In the genomic region with DNA sequence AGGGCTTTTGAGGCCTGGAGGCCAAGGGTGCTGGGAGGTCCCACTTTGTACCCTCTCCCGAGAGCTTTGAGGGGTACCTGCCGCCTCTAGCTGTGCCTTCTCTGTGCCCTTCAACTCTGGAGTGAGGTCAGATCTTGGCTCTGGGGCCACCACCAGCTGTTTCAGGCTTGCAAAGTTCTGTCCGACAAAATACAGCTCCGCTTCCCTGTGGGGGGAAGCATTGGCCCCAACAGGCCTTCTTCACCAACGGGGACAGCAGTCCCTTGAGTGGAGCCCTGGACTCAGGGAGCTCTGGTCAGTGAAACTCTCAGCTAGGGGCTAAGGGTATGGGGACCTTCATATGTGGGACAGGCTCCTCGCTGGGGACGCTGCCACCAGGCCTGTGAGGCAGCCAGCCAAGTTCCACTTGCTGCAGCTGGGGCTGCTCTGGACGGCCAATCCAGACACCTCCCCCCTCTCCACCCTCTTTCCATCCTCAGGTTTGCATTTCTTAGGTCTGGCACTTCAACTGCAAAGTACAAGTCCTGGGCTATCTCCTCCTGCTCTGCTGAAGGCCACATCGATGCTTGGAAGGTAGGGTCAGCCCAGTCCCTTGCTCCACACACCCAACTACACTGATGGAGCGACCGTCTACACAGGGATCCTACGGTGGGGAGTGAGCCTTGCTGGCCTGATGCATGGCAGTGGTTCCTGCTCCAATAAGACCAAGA, we compare ENCODE assay signal across 17 cellular contexts. TPM values are rescaled to one million over a fixed set of nuclear protein-coding genes. Genes with fewer than 3 reads are reported as not detected.
DNase-seq lines count a peak whose midpoint lies in the region; ATAC-seq lines count a peak whose summit lies in the region.
"Had no signal": no experiment of that assay in that cellular context is flagged by ENCODE, and none has a peak within 500 bp of the region (broad histone marks: within the 10 kb centered on the region; RNA-seq: fewer than 3 reads in every experiment).

No MANE protein-coding gene starts in this region.

- no peak for ATAC-seq in activated T-cell treated with anti-CD3 and anti-CD28 coated beads, Interleukin-2, amount 50 U/mL, for 4 hours
- no peak for ATAC-seq in GM19395 (IDR thresholded peaks at IDR 0.05; ENCODE audit: unreplicated experiment)
- ATAC-seq: activated CD8-positive, alpha-beta T cell treated with anti-CD3 and anti-CD28 coated beads, Interleukin-2, amount 10 ng/mL, durations not matched to agents 7 days and 5 days; GM23338 had no signal

- H3K23ac ChIP-seq in neuronal stem cell (ENCODE audit: low read depth, low read length, poor library complexity), result peak overlapping the region; percentile 43

- no peaks in the 10 kb centered on the region for H3K36me3 Mint-ChIP-seq in activated T-cell treated with anti-CD3 and anti-CD28 coated beads, Interleukin-2, amount 50 U/mL, for 24 hours (ENCODE audit: low read depth)
- H3K36me3 Mint-ChIP-seq in activated T-cell treated with anti-CD3 and anti-CD28 coated beads, Interleukin-2, amount 50 U/mL, for 4 hours (ENCODE audit: insufficient read depth), result no peaks in the 10 kb centered on the region
- H3K36me3 Mint-ChIP-seq: activated naive CD4-positive, alpha-beta T cell treated with anti-CD3 and anti-CD28 coated beads, Interleukin-2, amount 50 U/mL, for 24 hours had no signal

- H2BK5ac ChIP-seq in neuronal stem cell (ENCODE audit: low read length), result no peak overlapping the region

- no peak overlapping the region for H3K9ac ChIP-seq in neuronal stem cell (ENCODE audit: low read depth, low read length, poor library complexity)

- H3K9me3 Mint-ChIP-seq in activated T-cell treated with anti-CD3 and anti-CD28 coated beads, Interleukin-2, amount 50 U/mL, for 24 hours, result peaks cover 1% of the 10 kb centered on the region
- peaks cover 2% of the 10 kb centered on the region for H3K9me3 Mint-ChIP-seq in activated T-cell treated with anti-CD3 and anti-CD28 coated beads, Interleukin-2, amount 50 U/mL, for 4 hours
- H3K9me3 Mint-ChIP-seq: activated naive CD4-positive, alpha-beta T cell treated with anti-CD3 and anti-CD28 coated beads, Interleukin-2, amount 50 U/mL, for 24 hours had no signal

- no peak overlapping the region for H3K4me3 ChIP-seq in neuronal stem cell (ENCODE audit: low read length in 2 of 2)
- H3K4me3 ChIP-seq: GM23338 had no signal

- peaks cover under 1% of the 10 kb centered on the region for H3K79me1 ChIP-seq in neuronal stem cell (ENCODE audit: low read depth, low read length)

- DNase-seq in activated T-cell treated with anti-CD3 and anti-CD28 coated beads, Interleukin-2, amount 50 U/mL, for 24 hours, result peak; percentile 24
- DNase-seq in activated T-cell treated with anti-CD3 and anti-CD28 coated beads, Interleukin-2, amount 50 U/mL, for 4 hours, result no peak
- DNase-seq in ecto neural progenitor cell (ENCODE audit: low spot score) (peak; percentile 25), neuronal stem cell (ENCODE audit: low spot score) (no peak), ureter (ENCODE audit: low spot score) (peak; percentile 42), NCI-H2081 treated with DMSO at 0.1 percent for 48 hours (lab: John Stamatoyannopoulos, UW) (no peak), NCI-H1930 (lab: John Stamatoyannopoulos, UW) (no peak)
- DNase-seq: activated CD8-positive, alpha-beta T cell treated with anti-CD3 and anti-CD28 coated beads, Interleukin-2, amount 10 ng/mL, durations not matched to agents 7 days and 5 days; caudate nucleus; NCI-H2029; stimulated activated naive CD4-positive, alpha-beta T cell treated with Interleukin-2 at 50 U/mL for 16 hours; T-helper 9 cell had no signal

- H3K4me1 ChIP-seq in neuronal stem cell (ENCODE audit: control insufficient read depth in 2 of 2, insufficient read depth in 1 of 2, low read depth in 1 of 2, low read length in 2 of 2), result no peaks in the 10 kb centered on the region

- peak overlapping the region; percentile 57 for H4K8ac ChIP-seq in neuronal stem cell (ENCODE audit: low read depth, low read length)

- H3K4me3 Mint-ChIP-seq in activated T-cell treated with anti-CD3 and anti-CD28 coated beads, Interleukin-2, amount 50 U/mL, for 24 hours, result no peak overlapping the region
- H3K4me3 Mint-ChIP-seq in activated T-cell treated with anti-CD3 and anti-CD28 coated beads, Interleukin-2, amount 50 U/mL, for 4 hours, result no peak overlapping the region
- H3K4me3 Mint-ChIP-seq: activated CD8-positive, alpha-beta T cell treated with anti-CD3 and anti-CD28 coated beads, Interleukin-2, amount 10 ng/mL, durations not matched to agents 7 days and 5 days; activated naive CD4-positive, alpha-beta T cell treated with anti-CD3 and anti-CD28 coated beads, Interleukin-2, amount 50 U/mL, for 24 hours; GM23338 had no signal

- H3K27me3 ChIP-seq in neuronal stem cell (ENCODE audit: control insufficient read depth in 3 of 3, insufficient read depth in 3 of 3, low read depth in 1 of 3, low read length in 3 of 3), result peaks cover 0 to 11% (median 0%) of the 10 kb centered on the region in 3 experiments

- H2AFZ ChIP-seq in neuronal stem cell (ENCODE audit: low read length), result no peak overlapping the region
- H2AFZ ChIP-seq: GM23338 had no signal

- peak overlapping the region; percentile 65 for H3K14ac ChIP-seq in neuronal stem cell (ENCODE audit: low read length)

- H2BK12ac ChIP-seq in neuronal stem cell (ENCODE audit: low read length), result no peak overlapping the region

- peaks cover 77% of the 10 kb centered on the region for H3K27me3 Mint-ChIP-seq in activated T-cell treated with anti-CD3 and anti-CD28 coated beads, Interleukin-2, amount 50 U/mL, for 24 hours
- H3K27me3 Mint-ChIP-seq in activated T-cell treated with anti-CD3 and anti-CD28 coated beads, Interleukin-2, amount 50 U/mL, for 4 hours (ENCODE audit: low read depth), result peaks cover 13% of the 10 kb centered on the region
- H3K27me3 Mint-ChIP-seq: activated naive CD4-positive, alpha-beta T cell treated with anti-CD3 and anti-CD28 coated beads, Interleukin-2, amount 50 U/mL, for 24 hours had no signal

- peaks cover 2 to 9% of the 10 kb centered on the region in 2 donors for H3K9me3 ChIP-seq in neuronal stem cell (replicated peaks in 1 of 2; ENCODE audit: control insufficient read depth in 2 of 2, insufficient read depth in 1 of 2, low read depth in 1 of 2, low read length in 2 of 2)

- H3K4me1 Mint-ChIP-seq in activated T-cell treated with anti-CD3 and anti-CD28 coated beads, Interleukin-2, amount 50 U/mL, for 24 hours (ENCODE audit: low read depth), result peaks cover 17% of the 10 kb centered on the region
- H3K4me1 Mint-ChIP-seq in activated T-cell treated with anti-CD3 and anti-CD28 coated beads, Interleukin-2, amount 50 U/mL, for 4 hours (ENCODE audit: low read depth), result peaks cover 13% of the 10 kb centered on the region
- H3K4me1 Mint-ChIP-seq: activated naive CD4-positive, alpha-beta T cell treated with anti-CD3 and anti-CD28 coated beads, Interleukin-2, amount 50 U/mL, for 24 hours had no signal

- no peak overlapping the region for H2BK15ac ChIP-seq in neuronal stem cell (ENCODE audit: low read length)

- peak overlapping the region; percentile 70 for H4K91ac ChIP-seq in neuronal stem cell (ENCODE audit: low read depth, low read length, poor library complexity)

- H3K27ac ChIP-seq in neuronal stem cell (replicated peaks; ENCODE audit: low read length), result no peak overlapping the region
- H3K27ac ChIP-seq: RWPE1 had no signal

- H3K36me3 ChIP-seq in neuronal stem cell (replicated peaks in 1 of 2; ENCODE audit: control insufficient read depth in 2 of 2, insufficient read depth in 2 of 2, low read length in 2 of 2), result no peaks in the 10 kb centered on the region

- no peak overlapping the region for H2BK120ac ChIP-seq in neuronal stem cell (ENCODE audit: low read depth, low read length)

- H3K18ac ChIP-seq in neuronal stem cell (ENCODE audit: low read length), result peak overlapping the region; percentile 63

- peak overlapping the region; percentile 67 for H2AK5ac ChIP-seq in neuronal stem cell (ENCODE audit: low read depth, low read length)

- H3K4ac ChIP-seq in neuronal stem cell (ENCODE audit: low read length), result no peak overlapping the region

- H3K27ac Mint-ChIP-seq in activated T-cell treated with anti-CD3 and anti-CD28 coated beads, Interleukin-2, amount 50 U/mL, for 24 hours, result no peak overlapping the region
- H3K27ac Mint-ChIP-seq: activated CD8-positive, alpha-beta T cell treated with anti-CD3 and anti-CD28 coated beads, Interleukin-2, amount 10 ng/mL, durations not matched to agents 7 days and 5 days; activated naive CD4-positive, alpha-beta T cell treated with anti-CD3 and anti-CD28 coated beads, Interleukin-2, amount 50 U/mL, for 24 hours; GM23338 had no signal

- no peak overlapping the region for H3K4me2 ChIP-seq in neuronal stem cell (ENCODE audit: insufficient read depth, low read length, poor library complexity, severe bottlenecking)
- H3K4me2 ChIP-seq: GM23338 had no signal

- no CpG with 5 or more reads among the region's 12 CpGs for WGBS in neuronal stem cell (ENCODE audit: extremely low coverage in 2 of 2, insufficient read length in 2 of 2, insufficient replicate concordance in 1 of 2), 2 donors

RNA-seq across cellular contexts. Expression of a gene that starts 46.8 kb away (rescaled TPM):
- 1 to 10 TPM; 1.1 to 1.5 (median 1.4) TPM for total RNA-seq in activated T-cell treated with anti-CD3 and anti-CD28 coated beads, Interleukin-2, amount 50 U/mL, for 4 hours
- polyA plus RNA-seq in neuronal stem cell (2013, experiment 1 of 2), result 0.03 TPM
- 0.04 TPM for polyA plus RNA-seq in neuronal stem cell (2013, experiment 2 of 2)
- total RNA-seq in ureter, result 7.5 TPM
- total RNA-seq: myocyte had no signal

Comparison
In these comparisons a context has a peak if more than half of its experiments do, and no peak if none do; other contexts are left out.
1. DNase-seq: peak in activated T-cell treated with anti-CD3 and anti-CD28 coated beads, Interleukin-2, amount 50 U/mL, for 24 hours (single experiment), ecto neural progenitor cell (single experiment) and ureter (single experiment); none in activated T-cell treated with anti-CD3 and anti-CD28 coated beads, Interleukin-2, amount 50 U/mL, for 4 hours (single experiment), neuronal stem cell (single experiment), NCI-H2081 treated with DMSO at 0.1 percent for 48 hours (single experiment) and NCI-H1930 (0 of 2).